Comparison of ENCODE assay signal across 7 cellular contexts in genomic region chr17:81831957-81832607, GRCh38.
A peak's percentile ranks its signal among the peaks of the same experiment; 100 is the strongest.
DNase-seq lines count a peak whose midpoint lies in the region; ATAC-seq and FAIRE-seq lines count a peak whose summit lies in the region.
"Had no signal": no experiment of that assay in that cellular context is flagged by ENCODE, and none has a peak within 500 bp of the region (broad histone marks: within the 10 kb centered on the region; RNA-seq: fewer than 3 reads in every experiment).

No MANE protein-coding gene starts in this region.

- H3K27ac Mint-ChIP-seq in activated naive CD4-positive, alpha-beta T cell treated with anti-CD3 and anti-CD28 coated beads, Interleukin-2, amount 10 ng/mL, durations not matched to agents 7 days and 5 days, result peak overlapping the region; percentile 94

- FAIRE-seq in urothelium cell line (lab: Jason Lieb, UNC), result peak; percentile 69
- FAIRE-seq: TTC549 had no signal

- peaks cover 6% of the 10 kb centered on the region; the same call in 1 of the 2 replicates for H3K4me1 ChIP-seq in ES-I3 (ENCODE audit: insufficient read depth, low read length)

- H3K4me1 Mint-ChIP-seq in activated naive CD4-positive, alpha-beta T cell treated with anti-CD3 and anti-CD28 coated beads, Interleukin-2, amount 10 ng/mL, durations not matched to agents 7 days and 5 days, result peaks cover 27% of the 10 kb centered on the region

- H3K27me3 Mint-ChIP-seq in activated naive CD4-positive, alpha-beta T cell treated with anti-CD3 and anti-CD28 coated beads, Interleukin-2, amount 10 ng/mL, durations not matched to agents 7 days and 5 days, result no peaks in the 10 kb centered on the region

- no peak for ATAC-seq in GM18519 (IDR thresholded peaks at IDR 0.05; ENCODE audit: low FRiP score, unreplicated experiment)

- no peaks in the 10 kb centered on the region for H3K36me3 Mint-ChIP-seq in activated naive CD4-positive, alpha-beta T cell treated with anti-CD3 and anti-CD28 coated beads, Interleukin-2, amount 10 ng/mL, durations not matched to agents 7 days and 5 days

- DNase-seq in MV-4-11 (lab: John Stamatoyannopoulos, UW), result peak; percentile 74
- peak; percentile 74 for DNase-seq in activated naive CD4-positive, alpha-beta T cell treated with anti-CD3 and anti-CD28 coated beads, Interleukin-2, amount 10 ng/mL, durations not matched to agents 7 days and 5 days
- peak; percentile 23 for DNase-seq in medulla oblongata (ENCODE audit: extremely low spot score)
- no peak for DNase-seq in urothelium cell line (ENCODE audit: low spot score)

- no peaks in the 10 kb centered on the region for H3K9me3 ChIP-seq in ES-I3 (ENCODE audit: control insufficient read depth, insufficient read depth, low read length)

- H3K36me3 ChIP-seq in ES-I3 (ENCODE audit: insufficient read depth, low read length), result no peaks in the 10 kb centered on the region

- CTCF ChIA-PET in activated naive CD4-positive, alpha-beta T cell treated with anti-CD3 and anti-CD28 coated beads, Interleukin-2, amount 10 ng/mL, durations not matched to agents 7 days and 5 days (lab: Charles Lee), result no interaction called here

- no peaks in the 10 kb centered on the region for H3K9me3 Mint-ChIP-seq in activated naive CD4-positive, alpha-beta T cell treated with anti-CD3 and anti-CD28 coated beads, Interleukin-2, amount 10 ng/mL, durations not matched to agents 7 days and 5 days

- peak overlapping the region; percentile 87 for H3K4me3 Mint-ChIP-seq in activated naive CD4-positive, alpha-beta T cell treated with anti-CD3 and anti-CD28 coated beads, Interleukin-2, amount 10 ng/mL, durations not matched to agents 7 days and 5 days

- peak overlapping the region; percentile 90 for H3K9ac ChIP-seq in ES-I3 (ENCODE audit: low read depth, low read length)
